Comparison of ENCODE assay signal across 10 cellular contexts in the genomic region with DNA sequence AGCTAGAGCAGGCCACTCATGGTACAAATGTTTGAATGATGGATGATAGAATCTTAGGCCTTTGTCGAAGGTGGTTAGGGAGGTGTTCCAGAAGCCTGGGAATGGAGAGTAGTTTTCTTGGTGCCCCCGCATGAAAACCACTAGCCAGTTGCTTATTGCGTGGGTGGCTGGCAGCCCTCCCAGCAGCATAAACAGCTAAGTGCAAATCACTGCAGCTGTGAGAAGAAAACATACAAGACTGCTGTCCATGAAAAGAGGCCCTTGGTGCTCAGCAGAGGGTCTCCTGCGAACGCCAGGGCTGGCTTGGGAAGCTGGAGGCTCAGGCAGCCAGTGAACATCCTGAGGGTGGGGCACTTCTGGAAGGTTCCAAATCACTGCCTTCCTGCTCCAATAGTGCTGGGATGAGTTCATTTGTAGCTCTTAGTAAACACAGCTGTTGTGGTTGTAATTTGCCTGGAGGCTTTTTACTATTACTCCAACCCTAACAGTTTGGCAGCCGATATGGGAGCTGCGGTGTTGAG.
DNase-seq lines count a peak whose midpoint lies in the region; ATAC-seq, FAIRE-seq and TF ChIP-seq lines count a peak whose summit lies in the region.
"Had no signal": no experiment of that assay in that cellular context is flagged by ENCODE, and none has a peak within 500 bp of the region (broad histone marks: within the 10 kb centered on the region; RNA-seq: fewer than 3 reads in every experiment).

No MANE protein-coding gene starts in this region.

- H3K79me1 ChIP-seq in mesenchymal stem cell (replicated peaks; ENCODE audit: low read length, poor library complexity, severe bottlenecking), result no peaks in the 10 kb centered on the region

- H4K91ac ChIP-seq in mesenchymal stem cell (ENCODE audit: low read length), result peak overlapping the region; percentile 65

- H2AFZ ChIP-seq in mesenchymal stem cell (ENCODE audit: low read depth, low read length) (no peak overlapping the region), HepG2 (ENCODE audit: low read length) (no peak overlapping the region)

- H3K27me3 ChIP-seq in mesenchymal stem cell (ENCODE audit: control insufficient read depth in 1 of 2, insufficient read depth in 1 of 2, low read length in 2 of 2), result no peaks in the 10 kb centered on the region
- H3K27me3 ChIP-seq in HepG2 (ENCODE audit: control insufficient read depth in 1 of 2, insufficient read depth in 2 of 2, low read length in 2 of 2), result no peaks in the 10 kb centered on the region
- H3K27me3 ChIP-seq: BLaER1 treated with 17β-estradiol and CSF1 and Interleukin-3, amounts not matched to agents 10 nM and 100 nM had no signal

- DNase-seq in AG08395 (ENCODE audit: low spot score), result peak; percentile 79
- DNase-seq in NCI-H1694 treated with DMSO at 0.1 percent for 48 hours (lab: John Stamatoyannopoulos, UW), result peak; percentile 95
- DNase-seq in mesenchymal stem cell, result peak; percentile 84
- no peak for DNase-seq in activated naive CD4-positive, alpha-beta T cell treated with anti-CD3 and anti-CD28 coated beads, Interleukin-2, amount 10 ng/mL, durations not matched to agents 7 days and 5 days
- no peak for DNase-seq in HepG2 (ENCODE audit: low spot score)
- no peak for DNase-seq in activated CD4-positive, alpha-beta T cell treated with anti-CD3 and anti-CD28 coated beads for 1 hour
- DNase-seq in activated CD4-positive, CD25-positive, alpha-beta regulatory T cell (lab: John Stamatoyannopoulos, UW), result no peak
- DNase-seq: central memory CD4-positive, alpha-beta T cell had no signal

- H3K18ac ChIP-seq in mesenchymal stem cell (ENCODE audit: low read depth in 1 of 2, low read length in 2 of 2), result peak overlapping the region; percentile 25 to 44

- no peak overlapping the region for H3K27ac Mint-ChIP-seq in activated naive CD4-positive, alpha-beta T cell treated with anti-CD3 and anti-CD28 coated beads, Interleukin-2, amount 10 ng/mL, durations not matched to agents 7 days and 5 days

- H2BK15ac ChIP-seq in mesenchymal stem cell (ENCODE audit: low read depth, poor library complexity, severe bottlenecking), result no peak overlapping the region

- H3K4me2 ChIP-seq in mesenchymal stem cell (ENCODE audit: low read length, poor library complexity, severe bottlenecking), result no peak overlapping the region
- H3K4me2 ChIP-seq in HepG2 (ENCODE audit: low read depth, low read length), result no peak overlapping the region
- H3K4me2 ChIP-seq: BLaER1 treated with 17β-estradiol and CSF1 and Interleukin-3, amounts not matched to agents 10 nM and 100 nM had no signal

- peak overlapping the region; percentile 69 for H3K27ac ChIP-seq in cingulate gyrus (ENCODE audit: low read depth, low read length)
- peak overlapping the region; percentile 64 for H3K27ac ChIP-seq in mesenchymal stem cell (ENCODE audit: low read length, poor library complexity, severe bottlenecking)
- no peak overlapping the region for H3K27ac ChIP-seq in HepG2 (ENCODE audit: extremely low read length, insufficient read depth, low read length)
- H3K27ac ChIP-seq: BLaER1 treated with 17β-estradiol and CSF1 and Interleukin-3, amounts not matched to agents 10 nM and 100 nM had no signal

- no peaks in the 10 kb centered on the region for H3K79me2 ChIP-seq in HepG2 (ENCODE audit: insufficient read depth, low read length)

- TF ChIP-seq POLR2A in HepG2 (IDR thresholded peaks at IDR 0.05; ENCODE audit: insufficient read depth in 1 of 2, low read depth in 2 of 2, low read length in 2 of 2), result no peak

- H3K4me1 ChIP-seq in mesenchymal stem cell (ENCODE audit: control insufficient read depth, insufficient read depth, low read depth, low read length) (peaks cover 17% of the 10 kb centered on the region), HepG2 (ENCODE audit: insufficient read depth, low read length) (peaks cover 27% of the 10 kb centered on the region)

- peaks cover 7% of the 10 kb centered on the region for H3K36me3 Mint-ChIP-seq in activated naive CD4-positive, alpha-beta T cell treated with anti-CD3 and anti-CD28 coated beads, Interleukin-2, amount 10 ng/mL, durations not matched to agents 7 days and 5 days

- H2BK120ac ChIP-seq in mesenchymal stem cell (ENCODE audit: low read depth, low read length), result no peak overlapping the region

- FAIRE-seq in HepG2 (lab: Jason Lieb, UNC), result no peak

- ATAC-seq in HepG2, result no peak

- no peak overlapping the region for H2BK12ac ChIP-seq in mesenchymal stem cell (ENCODE audit: low read length in 2 of 2)

- H3K4ac ChIP-seq in mesenchymal stem cell (ENCODE audit: low read depth in 1 of 2, low read length in 2 of 2), result no peak overlapping the region

- H4K8ac ChIP-seq in mesenchymal stem cell (ENCODE audit: low read length), result no peak overlapping the region

- H3K4me3 ChIP-seq in mesenchymal stem cell (ENCODE audit: insufficient read depth in 1 of 2, low read depth in 1 of 2, low read length in 2 of 2), result no peak overlapping the region
- no peak overlapping the region for H3K4me3 ChIP-seq in HepG2 (replicated peaks in 1 of 3; ENCODE audit: insufficient read depth in 1 of 3, low read depth in 2 of 3, low read length in 3 of 3)
- H3K4me3 ChIP-seq: BLaER1 treated with 17β-estradiol and CSF1 and Interleukin-3, amounts not matched to agents 10 nM and 100 nM had no signal

- POLR2A ChIA-PET in HepG2 (lab: Yijun Ruan, JAX), result no interaction called here

- 82% methylated on average over 7 of the region's 7 CpGs for WGBS in mesenchymal stem cell
- WGBS in HepG2 (ENCODE audit: low lambda C conversion rate), result 91% methylated on average over 7 of the region's 7 CpGs

- H3K9me3 ChIP-seq in mesenchymal stem cell (ENCODE audit: control insufficient read depth, low read length) (no peaks in the 10 kb centered on the region), HepG2 (ENCODE audit: low read length) (no peaks in the 10 kb centered on the region)
- H3K9me3 ChIP-seq: BLaER1 treated with 17β-estradiol and CSF1 and Interleukin-3, amounts not matched to agents 10 nM and 100 nM had no signal

- no peaks in the 10 kb centered on the region for H3K9me3 Mint-ChIP-seq in activated naive CD4-positive, alpha-beta T cell treated with anti-CD3 and anti-CD28 coated beads, Interleukin-2, amount 10 ng/mL, durations not matched to agents 7 days and 5 days

- H3K23ac ChIP-seq in mesenchymal stem cell (ENCODE audit: low read length in 2 of 2), result no peak overlapping the region

- intact Hi-C loops in HepG2 (cut with micrococcal nuclease; ENCODE audit: unreplicated experiment), result no loop called here

- no peak for TF ChIP-seq RAD21 in HepG2 (CRISPR knock-in tag; IDR thresholded peaks at IDR 0.05)

- no peak overlapping the region for H3K14ac ChIP-seq in mesenchymal stem cell (ENCODE audit: low read length in 2 of 2)

- H2AK5ac ChIP-seq in mesenchymal stem cell (ENCODE audit: low read length, severe bottlenecking), result no peak overlapping the region

- no TSS peak for BruUV-seq in HepG2 (replicated peaks; lab: Mats Ljungman, UMichigan)

- TF ChIP-seq EP300 in HepG2 (IDR thresholded peaks at IDR 0.05; ENCODE audit: low read depth in 2 of 2, low read length in 2 of 2) (no peak), HepG2 (CRISPR knock-in tag; IDR thresholded peaks at IDR 0.05; ENCODE audit: borderline replicate concordance) (no peak)

- in situ Hi-C loops in HepG2 (cut with HindIII; ENCODE audit: extremely low pct_ligation_motif_present, low pct_unique_long_range_greater_than_20kb), result no loop called here

- H3K4me3 Mint-ChIP-seq in activated naive CD4-positive, alpha-beta T cell treated with anti-CD3 and anti-CD28 coated beads, Interleukin-2, amount 10 ng/mL, durations not matched to agents 7 days and 5 days, result no peak overlapping the region

- no peaks in the 10 kb centered on the region for H4K20me1 ChIP-seq in HepG2 (ENCODE audit: insufficient read depth, low read length)

- H3K27me3 Mint-ChIP-seq in activated naive CD4-positive, alpha-beta T cell treated with anti-CD3 and anti-CD28 coated beads, Interleukin-2, amount 10 ng/mL, durations not matched to agents 7 days and 5 days, result no peaks in the 10 kb centered on the region

- no peak for TF ChIP-seq CTCF in HepG2 (CRISPR knock-in tag; IDR thresholded peaks at IDR 0.05)

- H3K36me3 ChIP-seq in mesenchymal stem cell (ENCODE audit: control insufficient read depth in 1 of 2, insufficient read depth in 2 of 2, low read depth in 1 of 2, low read length in 2 of 2) (no peaks in the 10 kb centered on the region), HepG2 (replicated peaks in 1 of 2; ENCODE audit: control insufficient read depth in 1 of 2, insufficient read depth in 2 of 2, low read length in 2 of 2) (peaks cover 8 to 31% of the 10 kb centered on the region in 2 experiments; a peak in 4 of 5 replicates)

- H3K9ac ChIP-seq in mesenchymal stem cell (ENCODE audit: low read length), result no peak overlapping the region
- H3K9ac ChIP-seq in HepG2 (ENCODE audit: insufficient read depth, low read depth, low read length), result no peak overlapping the region
- H3K9ac ChIP-seq: BLaER1 treated with 17β-estradiol and CSF1 and Interleukin-3, amounts not matched to agents 10 nM and 100 nM had no signal

- peak overlapping the region; percentile 48 for H2BK5ac ChIP-seq in mesenchymal stem cell (ENCODE audit: low read depth, low read length, poor library complexity, severe bottlenecking)

- CTCF ChIA-PET in activated naive CD4-positive, alpha-beta T cell treated with anti-CD3 and anti-CD28 coated beads, Interleukin-2, amount 10 ng/mL, durations not matched to agents 7 days and 5 days (lab: Charles Lee), result no interaction called here
- CTCF ChIA-PET in HepG2 (lab: Yijun Ruan, JAX; ENCODE audit: low intra/inter-chr PET ratio, low total read pairs), result no interaction called here

- H3K4me1 Mint-ChIP-seq in activated naive CD4-positive, alpha-beta T cell treated with anti-CD3 and anti-CD28 coated beads, Interleukin-2, amount 10 ng/mL, durations not matched to agents 7 days and 5 days, result peaks cover 10% of the 10 kb centered on the region

TF ChIP-seq in HepG2, 621 proteins besides CTCF, POLR2A, EP300 and RAD21 (continues in another document):
- TF ChIP-seq ZNF260 (CRISPR knock-in tag; IDR thresholded peaks at IDR 0.05; ENCODE audit: borderline replicate concordance, low read depth), result no peak

Comparison
In these comparisons a context has a peak if more than half of its experiments do, and no peak if none do; other contexts are left out.
1. DNase-seq: peak in AG08395 (single experiment), NCI-H1694 treated with DMSO at 0.1 percent for 48 hours (single experiment) and mesenchymal stem cell (single experiment); none in activated naive CD4-positive, alpha-beta T cell treated with anti-CD3 and anti-CD28 coated beads, Interleukin-2, amount 10 ng/mL, durations not matched to agents 7 days and 5 days (single experiment), HepG2 (single experiment), activated CD4-positive, alpha-beta T cell treated with anti-CD3 and anti-CD28 coated beads for 1 hour (single experiment) and activated CD4-positive, CD25-positive, alpha-beta regulatory T cell (0 of 4).